Comparison of ENCODE assay signal across 18 cellular contexts in genomic region chr6:144277605-144278227, GRCh38. TPM values are rescaled to one million over a fixed set of nuclear protein-coding genes. Genes with fewer than 3 reads are reported as not detected.
DNase-seq lines count a peak whose midpoint lies in the region; ATAC-seq and TF ChIP-seq lines count a peak whose summit lies in the region.
"Had no signal": no experiment of that assay in that cellular context is flagged by ENCODE, and none has a peak within 500 bp of the region (broad histone marks: within the 10 kb centered on the region; RNA-seq: fewer than 3 reads in every experiment).

No MANE protein-coding gene starts in this region.

- no peaks in the 10 kb centered on the region for H3K27me3 ChIP-seq in lung (ENCODE audit: control insufficient read depth, insufficient read depth)
- no peaks in the 10 kb centered on the region for H3K27me3 ChIP-seq in subcutaneous abdominal adipose tissue (ENCODE audit: control insufficient read depth in 5 of 5, insufficient read depth in 4 of 5, low read length in 5 of 5)

- H3K27me3 Mint-ChIP-seq in effector memory CD8-positive, alpha-beta T cell = no peaks in the 10 kb centered on the region
- H3K27me3 Mint-ChIP-seq: CD4-positive, alpha-beta memory T cell had no signal

- peak overlapping the region; percentile 73 for H3K27ac ChIP-seq in RWPE1
- no peak overlapping the region for H3K27ac ChIP-seq in lung (ENCODE audit: low read depth in 1 of 2, low read length in 1 of 2)
- peak overlapping the region; percentile 30 for H3K27ac ChIP-seq in subcutaneous abdominal adipose tissue (ENCODE audit: low read depth, low read length)

- CTCF ChIA-PET in RWPE1 (lab: Yijun Ruan, JAX) = no interaction called here

- H3K9me3 ChIP-seq in lung (ENCODE audit: control insufficient read depth in 2 of 2, insufficient read depth in 1 of 2, low read length in 1 of 2) (no peaks in the 10 kb centered on the region), subcutaneous abdominal adipose tissue (ENCODE audit: control insufficient read depth in 5 of 5, low read length in 5 of 5) (no peaks in the 10 kb centered on the region)

- 77 to 84% methylated on average over 8 of the region's 8 CpGs for WGBS in lung, 2 donors

- H3K4me1 Mint-ChIP-seq in effector memory CD8-positive, alpha-beta T cell (ENCODE audit: low read depth in 2 of 2) = no peaks in the 10 kb centered on the region
- H3K4me1 Mint-ChIP-seq: CD4-positive, alpha-beta memory T cell had no signal

- H3K4me1 ChIP-seq in lung (ENCODE audit: control insufficient read depth in 2 of 2, insufficient read depth in 2 of 2, low read length in 2 of 2) (no peaks in the 10 kb centered on the region), subcutaneous abdominal adipose tissue (ENCODE audit: control insufficient read depth in 5 of 5, insufficient read depth in 5 of 5, low read length in 5 of 5) (peaks cover 4 to 22% (median 13%) of the 10 kb centered on the region in 5 donors)

- no peak overlapping the region for H3K4me3 Mint-ChIP-seq in effector memory CD8-positive, alpha-beta T cell
- H3K4me3 Mint-ChIP-seq: CD4-positive, alpha-beta memory T cell; GM23338 had no signal

- H3K36me3 ChIP-seq in lung (ENCODE audit: control insufficient read depth in 2 of 2, insufficient read depth in 2 of 2, low read length in 2 of 2) (no peaks in the 10 kb centered on the region), subcutaneous abdominal adipose tissue (ENCODE audit: control insufficient read depth in 5 of 5, insufficient read depth in 5 of 5, low read length in 5 of 5) (no peaks in the 10 kb centered on the region)

- POLR2A ChIA-PET in RWPE1 (lab: Yijun Ruan, JAX; ENCODE audit: low non-redundant PET) = no interaction called here

- no peaks in the 10 kb centered on the region for H3K9me3 Mint-ChIP-seq in effector memory CD8-positive, alpha-beta T cell
- H3K9me3 Mint-ChIP-seq: CD4-positive, alpha-beta memory T cell; GM23338; H9 had no signal

- DNase-seq in RWPE1 (ENCODE audit: low spot score) (no peak), fibroblast of gingiva (ENCODE audit: low read depth) (peak; percentile 52), lung (ENCODE audit: low spot score) (peak; percentile 16), occipital lobe (lab: John Stamatoyannopoulos, UW) (no peak)
- no peak for DNase-seq in stimulated activated CD4-positive, alpha-beta T cell treated with anti-CD3 and anti-CD28 coated beads, Interleukin-4, amount 100 ng/mL, for 4 hours
- DNase-seq in effector memory CD8-positive, alpha-beta T cell = no peak
- DNase-seq: C1 segment of cervical spinal cord; Calu3; CD4-positive, alpha-beta memory T cell; COR-L47; DMS53; DMS79 treated with DMSO at 0.1 percent for 48 hours; GF-D8; H9 had no signal

- H3K9ac ChIP-seq in subcutaneous abdominal adipose tissue (ENCODE audit: low read length in 5 of 5) = no peak overlapping the region

- ATAC-seq in lung (ENCODE audit: insufficient read depth, low FRiP score) = no peak
- ATAC-seq in effector memory CD8-positive, alpha-beta T cell (replicated peaks) = no peak
- ATAC-seq: HCT116 had no signal

- TF ChIP-seq CTCF in RWPE1 (conservative IDR thresholded peaks at IDR 0.05; ENCODE audit: low read depth) (no peak), lung (IDR thresholded peaks at IDR 0.05; ENCODE audit: control extremely low read depth, extremely low read depth) (no peak)

- no peaks in the 10 kb centered on the region for H3K36me3 Mint-ChIP-seq in effector memory CD8-positive, alpha-beta T cell (ENCODE audit: insufficient read depth)
- H3K36me3 Mint-ChIP-seq: CD4-positive, alpha-beta memory T cell had no signal

- no peak overlapping the region for H3K27ac Mint-ChIP-seq in effector memory CD8-positive, alpha-beta T cell
- H3K27ac Mint-ChIP-seq: CD4-positive, alpha-beta memory T cell; GM23338; H9 had no signal

- H3K4me3 ChIP-seq in lung (no peak overlapping the region), subcutaneous abdominal adipose tissue (ENCODE audit: low read depth in 1 of 5, low read length in 5 of 5) (no peak overlapping the region)
- H3K4me3 ChIP-seq: GM23338 had no signal

RNA-seq across cellular contexts. Expression of gene UTRN, which starts 7.4 kb away (rescaled TPM):
- total RNA-seq in lung = 100 to 1,000 TPM; 207 to 489 TPM
- polyA plus RNA-seq in lung = 10 to 100 TPM; 24.6 to 38.7 TPM
- total RNA-seq in occipital lobe = 36.0 TPM
- total RNA-seq: G401 had no signal

Comparison
In these comparisons a context has a peak if more than half of its experiments do, and no peak if none do; other contexts are left out.
1. DNase-seq: peak in fibroblast of gingiva (single experiment) and lung (single experiment); none in RWPE1 (single experiment), stimulated activated CD4-positive, alpha-beta T cell treated with anti-CD3 and anti-CD28 coated beads, Interleukin-4, amount 100 ng/mL, for 4 hours (0 of 2), effector memory CD8-positive, alpha-beta T cell (0 of 3) and occipital lobe (single experiment).
2. H3K27ac ChIP-seq: peak in RWPE1 (single experiment) and subcutaneous abdominal adipose tissue (single experiment); none in lung (0 of 2).